29 cellular contexts compared by ENCODE assay signal in genomic region chr14:83714141-83714540, GRCh38.
"Had no signal": no experiment of that assay in that cellular context is flagged by ENCODE, and none has a peak within 500 bp of the region (broad histone marks: within the 10 kb centered on the region; RNA-seq: fewer than 3 reads in every experiment).

No MANE protein-coding gene starts in this region.

- H3K27ac ChIP-seq: adrenal gland, ascending aorta, cardiac muscle cell, VCaP had no signal

- H3K4me1 ChIP-seq: adrenal gland, ascending aorta had no signal

- H3K36me3 ChIP-seq: adrenal gland, ascending aorta, cardiac muscle cell had no signal

- H3K9me3 ChIP-seq: adrenal gland, ascending aorta had no signal

- H3K4me3 ChIP-seq: adrenal gland, ascending aorta, cardiac muscle cell had no signal

- H3K27me3 ChIP-seq: adrenal gland, ascending aorta, cardiac muscle cell had no signal

- DNase-seq: activated B cell treated with CpG ODN at 0.5 μM for 24 hours; activated CD4-positive, alpha-beta memory T cell treated with anti-CD3 and anti-CD28 coated beads for 36 hours; activated CD4-positive, alpha-beta T cell treated with anti-CD3 and anti-CD28 coated beads for 4 hours; activated CD4-positive, alpha-beta T cell treated with anti-CD3 and anti-CD28 coated beads, Interleukin-2, amount 10 ng/mL, durations not matched to agents 24 days and 14 days; activated CD4-positive, alpha-beta T cell treated with anti-CD3 and anti-CD28 coated beads, Interleukin-2, amount 50 U/mL, for 1 hour; activated CD4-positive, alpha-beta T cell treated with anti-CD3 and anti-CD28 coated beads, Interleukin-2, amount 50 U/mL, for 4 hours; activated CD4-positive, CD25-positive, alpha-beta regulatory T cell treated with anti-CD3 and anti-CD28 coated beads, Interleukin-2, amount 50 U/mL, for 72 hours; activated CD8-positive, alpha-beta memory T cell treated with anti-CD3 and anti-CD28 coated beads, Interleukin-2, amount 50 U/mL, for 4 hours; activated CD8-positive, alpha-beta T cell treated with anti-CD3 and anti-CD28 coated beads for 36 hours; activated effector memory CD4-positive, alpha-beta T cell treated with anti-CD3 and anti-CD28 coated beads, Interleukin-2, amount 50 U/mL, for 16 hours; activated gamma-delta T cell treated with Interleukin-2 at 50 U/mL for 16 hours; activated naive CD4-positive, alpha-beta T cell; activated naive CD4-positive, alpha-beta T cell treated with anti-CD3 and anti-CD28 coated beads for 36 hours; activated naive CD4-positive, alpha-beta T cell treated with anti-CD3 and anti-CD28 coated beads, Interleukin-2, amount 50 U/mL, for 16 hours; activated naive CD8-positive, alpha-beta T cell treated with anti-CD3 and anti-CD28 coated beads for 36 hours; activated T-cell treated with anti-CD3 and anti-CD28 coated beads for 4 hours; activated T-cell treated with anti-CD3 and anti-CD28 coated beads, Interleukin-2, amount 50 U/mL, for 1 hour; activated T-cell treated with anti-CD3 and anti-CD28 coated beads, Interleukin-2, amount 50 U/mL, for 4 hours; activated T-cell treated with anti-CD3 and anti-CD28 coated beads, Interleukin-2, amount 50 U/mL, for 72 hours; adrenal gland; amygdala; anterior cingulate cortex; caudate nucleus; cerebellar nuclear complex; T-helper 2 cell; T-helper 9 cell had no signal
